Comparison of ENCODE assay signal across 8 cellular contexts in the genomic region with DNA sequence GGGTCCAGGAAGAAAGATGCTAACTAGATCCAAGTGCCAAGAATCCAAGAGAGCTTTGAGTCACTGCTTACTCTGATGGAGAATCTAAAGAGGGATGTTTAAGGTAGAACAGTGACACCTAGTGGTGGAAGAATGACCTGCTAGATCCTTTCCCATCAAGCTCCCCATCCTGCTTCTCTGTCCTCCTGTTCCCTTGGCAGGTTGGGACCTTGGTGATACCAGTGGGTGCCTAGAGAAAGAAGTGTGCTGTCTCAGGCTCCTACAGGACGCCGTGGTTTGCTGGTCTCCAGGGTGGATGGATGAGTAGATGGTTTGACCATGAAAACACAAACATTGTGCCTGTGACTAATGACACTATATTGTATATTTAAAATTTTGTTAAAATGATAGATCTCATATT.
A peak's percentile ranks its signal among the peaks of the same experiment; 100 is the strongest.
DNase-seq lines count a peak whose midpoint lies in the region; ATAC-seq and TF ChIP-seq lines count a peak whose summit lies in the region.

No MANE protein-coding gene starts in this region.

- H3K36me3 ChIP-seq in trophoblast cell (ENCODE audit: control insufficient read depth in 1 of 2, insufficient read depth in 2 of 2, low read length in 2 of 2): no peaks in the 10 kb centered on the region

- ATAC-seq in activated CD4-positive, CD25-positive, alpha-beta regulatory T cell treated with anti-CD3 and anti-CD28 coated beads, Interleukin-2, amount 50 U/mL, for 24 hours: peak; percentile 31 to 60
- ATAC-seq in GM21367 (IDR thresholded peaks at IDR 0.05; ENCODE audit: unreplicated experiment) (peak; percentile 87), HG03520 (IDR thresholded peaks at IDR 0.05; ENCODE audit: unreplicated experiment) (peak; percentile 81)
- ATAC-seq in activated T-cell treated with anti-CD3 and anti-CD28 coated beads, Interleukin-2, amount 50 U/mL, for 4 hours: peak; percentile 54 to 56

- no peak overlapping the region for H2AFZ ChIP-seq in trophoblast cell (ENCODE audit: insufficient read depth, low read length, poor library complexity)

- H4K8ac ChIP-seq in trophoblast cell (ENCODE audit: low read depth, low read length): no peak overlapping the region

- H3K4me2 ChIP-seq in trophoblast cell (ENCODE audit: low read length): no peak overlapping the region

- no peak overlapping the region for H3K23ac ChIP-seq in trophoblast cell (ENCODE audit: low read length)

- H3K18ac ChIP-seq in trophoblast cell (ENCODE audit: low read length): no peak overlapping the region

- peaks cover 6% of the 10 kb centered on the region for H3K79me1 ChIP-seq in trophoblast cell (ENCODE audit: low read length)

- H3K27ac ChIP-seq in trophoblast cell (ENCODE audit: low read depth, low read length): no peak overlapping the region

- peaks cover 13 to 14% of the 10 kb centered on the region in 2 experiments for H3K4me1 ChIP-seq in trophoblast cell (ENCODE audit: control insufficient read depth in 1 of 2, insufficient read depth in 2 of 2, low read length in 2 of 2)

- H3K4ac ChIP-seq in trophoblast cell (ENCODE audit: low read depth, low read length): no peak overlapping the region

- H3K9ac ChIP-seq in trophoblast cell (ENCODE audit: low read length): no peak overlapping the region

- no peaks in the 10 kb centered on the region for H3K9me3 Mint-ChIP-seq in activated T-cell treated with anti-CD3 and anti-CD28 coated beads, Interleukin-2, amount 50 U/mL, for 4 hours
- H3K9me3 Mint-ChIP-seq in glutamatergic neuron (ENCODE audit: unreplicated experiment): no peaks in the 10 kb centered on the region

- H3K27ac Mint-ChIP-seq in glutamatergic neuron (ENCODE audit: unreplicated experiment): no peak overlapping the region

- no peak for DNase-seq in activated CD4-positive, CD25-positive, alpha-beta regulatory T cell (lab: John Stamatoyannopoulos, UW)
- DNase-seq in NCI-H446 treated with DMSO at 0.1 percent for 48 hours (lab: John Stamatoyannopoulos, UW) (peak; percentile 65), glutamatergic neuron (no peak), trophoblast cell (peak; percentile 66 to 87)
- no peak for DNase-seq in activated T-cell treated with anti-CD3 and anti-CD28 coated beads, Interleukin-2, amount 50 U/mL, for 4 hours

- H3K36me3 Mint-ChIP-seq in activated T-cell treated with anti-CD3 and anti-CD28 coated beads, Interleukin-2, amount 50 U/mL, for 4 hours (ENCODE audit: insufficient read depth): no peaks in the 10 kb centered on the region
- H3K36me3 Mint-ChIP-seq in glutamatergic neuron (ENCODE audit: unreplicated experiment): no peaks in the 10 kb centered on the region

- no peaks in the 10 kb centered on the region for H3K9me3 ChIP-seq in trophoblast cell (ENCODE audit: insufficient read depth, low read depth, low read length)

- WGBS in trophoblast cell (ENCODE audit: extremely low coverage, insufficient coverage, insufficient read length): no CpG with 5 or more reads among the region's 2 CpGs

- no peak overlapping the region for H4K12ac ChIP-seq in trophoblast cell (ENCODE audit: low read depth, low read length)

- H2AK5ac ChIP-seq in trophoblast cell (ENCODE audit: low read length): no peak overlapping the region

- H3K4me3 ChIP-seq in trophoblast cell (ENCODE audit: low read depth, low read length): no peak overlapping the region

- H3K4me3 Mint-ChIP-seq in activated T-cell treated with anti-CD3 and anti-CD28 coated beads, Interleukin-2, amount 50 U/mL, for 4 hours: no peak overlapping the region
- no peak overlapping the region for H3K4me3 Mint-ChIP-seq in glutamatergic neuron (ENCODE audit: unreplicated experiment)

- no peaks in the 10 kb centered on the region for H3K4me1 Mint-ChIP-seq in activated T-cell treated with anti-CD3 and anti-CD28 coated beads, Interleukin-2, amount 50 U/mL, for 4 hours (ENCODE audit: low read depth)
- no peaks in the 10 kb centered on the region for H3K4me1 Mint-ChIP-seq in glutamatergic neuron (ENCODE audit: low read depth, unreplicated experiment)

- H3K14ac ChIP-seq in trophoblast cell (ENCODE audit: low read length): no peak overlapping the region

- H3K27me3 ChIP-seq in trophoblast cell (ENCODE audit: insufficient read depth, low read length): no peaks in the 10 kb centered on the region

- no peak overlapping the region for H2BK120ac ChIP-seq in trophoblast cell (ENCODE audit: insufficient read depth, low read length, poor library complexity)

- no peak overlapping the region for H2BK12ac ChIP-seq in trophoblast cell (ENCODE audit: low read length)

- no peak overlapping the region for H4K91ac ChIP-seq in trophoblast cell (ENCODE audit: low read depth, low read length)

- H2BK5ac ChIP-seq in trophoblast cell (ENCODE audit: low read depth, low read length, poor library complexity): no peak overlapping the region

- peak; percentile 88 for TF ChIP-seq CTCF in glutamatergic neuron (IDR thresholded peaks at IDR 0.05; ENCODE audit: partially characterized antibody, unreplicated experiment)

- H3K79me2 ChIP-seq in trophoblast cell (ENCODE audit: control insufficient read depth, insufficient read depth, low read length, poor library complexity): no peaks in the 10 kb centered on the region

- peaks cover 5% of the 10 kb centered on the region for H3K27me3 Mint-ChIP-seq in activated T-cell treated with anti-CD3 and anti-CD28 coated beads, Interleukin-2, amount 50 U/mL, for 4 hours (ENCODE audit: low read depth)
- peaks cover 2% of the 10 kb centered on the region for H3K27me3 Mint-ChIP-seq in glutamatergic neuron (ENCODE audit: unreplicated experiment)

Comparison
In these comparisons a context has a peak if more than half of its experiments do, and no peak if none do; other contexts are left out.
1. DNase-seq: peak in NCI-H446 treated with DMSO at 0.1 percent for 48 hours (single experiment) and trophoblast cell (2 of 2); none in activated CD4-positive, CD25-positive, alpha-beta regulatory T cell (0 of 4), activated T-cell treated with anti-CD3 and anti-CD28 coated beads, Interleukin-2, amount 50 U/mL, for 4 hours (single experiment) and glutamatergic neuron (single experiment).
2. Peak in every context shown above with its lines, with median percentiles within 50 percentile points of each other: ATAC-seq.